ENCODE assay signal across 8 cellular contexts in the genomic region with DNA sequence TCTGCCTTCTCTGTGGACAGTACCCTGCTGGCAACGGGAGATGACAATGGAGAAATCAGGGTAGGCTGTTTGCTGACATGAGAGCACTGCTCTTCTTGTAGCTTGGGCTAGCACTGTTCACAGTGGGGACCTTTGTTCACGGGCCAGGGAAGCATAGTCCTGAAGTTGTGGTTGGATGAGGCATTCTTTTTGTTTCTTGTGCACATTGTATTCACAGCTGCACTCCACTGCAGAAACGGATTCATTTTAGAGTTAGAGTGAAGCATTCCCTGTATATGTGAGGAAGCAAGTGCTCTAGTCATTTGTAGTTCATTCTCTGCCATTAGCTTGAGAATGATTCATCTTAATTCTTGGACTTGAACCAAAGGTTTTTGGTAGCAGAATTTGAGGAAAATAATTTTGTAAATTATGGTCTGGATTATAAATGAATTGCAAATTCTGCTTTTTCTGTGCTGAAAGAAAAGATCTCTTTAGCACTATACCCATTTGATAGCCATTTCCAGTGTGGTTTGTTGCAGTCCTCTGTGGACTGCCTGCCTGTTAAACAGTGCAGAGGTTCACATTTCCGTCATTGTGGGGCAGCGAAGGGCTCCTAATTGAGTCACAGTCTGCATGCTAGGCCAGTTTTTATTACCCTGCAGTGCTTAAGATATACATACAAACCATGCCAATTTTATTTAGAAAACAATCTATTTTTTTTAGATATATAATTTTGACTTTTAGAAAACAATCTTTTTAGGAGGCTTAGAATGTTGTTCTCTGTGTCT.
DNase-seq lines count a peak whose midpoint lies in the region; ATAC-seq and TF ChIP-seq lines count a peak whose summit lies in the region.

No MANE protein-coding gene starts in this region.

- no peak overlapping the region for H3K4me3 Mint-ChIP-seq in activated CD4-positive, alpha-beta T cell treated with anti-CD3 and anti-CD28 coated beads for 36 hours

- POLR2A ChIA-PET in activated CD4-positive, alpha-beta T cell treated with anti-CD3 and anti-CD28 coated beads for 36 hours (lab: Charles Lee), result interaction anchor here (1.0 kb wide), 1 partner anchor 16 kb away, joined by 5 read pairs; no protein-coding TSS in a partner anchor

- TF ChIP-seq POLR2A in stomach (IDR thresholded peaks at IDR 0.05), result no peak

- peaks cover 25% of the 10 kb centered on the region for H3K36me3 Mint-ChIP-seq in activated CD4-positive, alpha-beta T cell treated with anti-CD3 and anti-CD28 coated beads for 36 hours (ENCODE audit: low read depth)

- no peaks in the 10 kb centered on the region for H3K27me3 ChIP-seq in stomach

- intact Hi-C loops in activated CD4-positive, alpha-beta T cell treated with anti-CD3 and anti-CD28 coated beads for 36 hours (cut with DNase I, micrococcal nuclease), result loop anchor here (1.0 to 2.0 kb wide), 4 partner anchors 18 to 273 kb away; no protein-coding TSS in a partner anchor
- intact Hi-C loops in stomach (cut with DNase I; ENCODE audit: low total_unique reads), result no loop called here

- H3K36me3 ChIP-seq in stomach, result peaks cover 13 to 97% (median 95%) of the 10 kb centered on the region in 4 donors

- DNase-seq in activated CD4-positive, alpha-beta T cell treated with anti-CD3 and anti-CD28 coated beads for 36 hours, result peak; percentile 83
- no peak for DNase-seq in activated CD4-positive, alpha-beta T cell treated with anti-CD3 and anti-CD28 coated beads for 1 hour
- DNase-seq in HT-29 (ENCODE audit: low spot score), result peak; percentile 40
- peak; percentile 20 to 27 for DNase-seq in SHP77 (lab: John Stamatoyannopoulos, UW)
- DNase-seq in cerebellum (ENCODE audit: low spot score), result peak; percentile 71
- peak; percentile 90 for DNase-seq in medulla oblongata (ENCODE audit: extremely low spot score)
- DNase-seq in stomach, result no peak

- WGBS in stomach, 5 donors, result 56 to 68% (median 65%) methylated on average over 5 of the region's 5 CpGs

- peak; percentile 89 for ATAC-seq in activated CD4-positive, alpha-beta T cell treated with anti-CD3 and anti-CD28 coated beads for 36 hours
- ATAC-seq in GM21526 (IDR thresholded peaks at IDR 0.05; ENCODE audit: low FRiP score, unreplicated experiment), result peak; percentile 90

- H3K4me1 Mint-ChIP-seq in activated CD4-positive, alpha-beta T cell treated with anti-CD3 and anti-CD28 coated beads for 36 hours, result peaks cover 11% of the 10 kb centered on the region

- CTCF ChIA-PET in activated CD4-positive, alpha-beta T cell treated with anti-CD3 and anti-CD28 coated beads for 36 hours (lab: Charles Lee), result interaction anchor here (0.7 to 2.0 kb wide), 9 partner anchors 12 to 273 kb away, joined by 3 to 8 read pairs (median 3); no protein-coding TSS in a partner anchor

- no peak overlapping the region for H3K4me3 ChIP-seq in stomach

- no peaks in the 10 kb centered on the region for H3K4me1 ChIP-seq in stomach

- no peaks in the 10 kb centered on the region for H3K9me3 Mint-ChIP-seq in activated CD4-positive, alpha-beta T cell treated with anti-CD3 and anti-CD28 coated beads for 36 hours (ENCODE audit: low read depth)

- TF ChIP-seq EP300 in stomach (IDR thresholded peaks at IDR 0.05), result no peak

- H3K27ac Mint-ChIP-seq in activated CD4-positive, alpha-beta T cell treated with anti-CD3 and anti-CD28 coated beads for 36 hours, result no peak overlapping the region

- H3K9me3 ChIP-seq in stomach, result no peaks in the 10 kb centered on the region

- H3K27me3 Mint-ChIP-seq in activated CD4-positive, alpha-beta T cell treated with anti-CD3 and anti-CD28 coated beads for 36 hours, result no peaks in the 10 kb centered on the region

- H3K27ac ChIP-seq in stomach, result no peak overlapping the region

- TF ChIP-seq CTCF in stomach (IDR thresholded peaks at IDR 0.05), result no peak

Comparison
In these comparisons a context has a peak if more than half of its experiments do, and no peak if none do; other contexts are left out.
1. DNase-seq: peak in activated CD4-positive, alpha-beta T cell treated with anti-CD3 and anti-CD28 coated beads for 36 hours (single experiment), HT-29 (single experiment), SHP77 (2 of 2), cerebellum (single experiment) and medulla oblongata (single experiment); none in activated CD4-positive, alpha-beta T cell treated with anti-CD3 and anti-CD28 coated beads for 1 hour (single experiment) and stomach (single experiment).